In genomic region chr11:9076046-9076445, GRCh38 we compare ENCODE assay signal across 1 cellular context.
TF ChIP-seq lines count a peak whose summit lies in the region.

No MANE protein-coding gene starts in this region.

TF ChIP-seq in K562, 482 proteins besides CTCF, POLR2A, EP300 and RAD21:
- TF ChIP-seq NFE2 (IDR thresholded peaks at IDR 0.05; ENCODE audit: low read depth) (no peak), EWSR1 (IDR thresholded peaks at IDR 0.05; ENCODE audit: borderline replicate concordance, low read depth, partially characterized antibody) (no peak), MEIS2 (IDR thresholded peaks at IDR 0.05; ENCODE audit: partially characterized antibody) (no peak), ETS2 (tag; IDR thresholded peaks at IDR 0.05; ENCODE audit: borderline replicate concordance, poor library complexity, severe bottlenecking) (no peak), GATAD2A (IDR thresholded peaks at IDR 0.05) (no peak), SMAD2 (IDR thresholded peaks at IDR 0.05; ENCODE audit: low read depth, low read length) (no peak), GTF2A2 (tag; IDR thresholded peaks at IDR 0.05) (no peak)
- TF ChIP-seq, protein P1, sequence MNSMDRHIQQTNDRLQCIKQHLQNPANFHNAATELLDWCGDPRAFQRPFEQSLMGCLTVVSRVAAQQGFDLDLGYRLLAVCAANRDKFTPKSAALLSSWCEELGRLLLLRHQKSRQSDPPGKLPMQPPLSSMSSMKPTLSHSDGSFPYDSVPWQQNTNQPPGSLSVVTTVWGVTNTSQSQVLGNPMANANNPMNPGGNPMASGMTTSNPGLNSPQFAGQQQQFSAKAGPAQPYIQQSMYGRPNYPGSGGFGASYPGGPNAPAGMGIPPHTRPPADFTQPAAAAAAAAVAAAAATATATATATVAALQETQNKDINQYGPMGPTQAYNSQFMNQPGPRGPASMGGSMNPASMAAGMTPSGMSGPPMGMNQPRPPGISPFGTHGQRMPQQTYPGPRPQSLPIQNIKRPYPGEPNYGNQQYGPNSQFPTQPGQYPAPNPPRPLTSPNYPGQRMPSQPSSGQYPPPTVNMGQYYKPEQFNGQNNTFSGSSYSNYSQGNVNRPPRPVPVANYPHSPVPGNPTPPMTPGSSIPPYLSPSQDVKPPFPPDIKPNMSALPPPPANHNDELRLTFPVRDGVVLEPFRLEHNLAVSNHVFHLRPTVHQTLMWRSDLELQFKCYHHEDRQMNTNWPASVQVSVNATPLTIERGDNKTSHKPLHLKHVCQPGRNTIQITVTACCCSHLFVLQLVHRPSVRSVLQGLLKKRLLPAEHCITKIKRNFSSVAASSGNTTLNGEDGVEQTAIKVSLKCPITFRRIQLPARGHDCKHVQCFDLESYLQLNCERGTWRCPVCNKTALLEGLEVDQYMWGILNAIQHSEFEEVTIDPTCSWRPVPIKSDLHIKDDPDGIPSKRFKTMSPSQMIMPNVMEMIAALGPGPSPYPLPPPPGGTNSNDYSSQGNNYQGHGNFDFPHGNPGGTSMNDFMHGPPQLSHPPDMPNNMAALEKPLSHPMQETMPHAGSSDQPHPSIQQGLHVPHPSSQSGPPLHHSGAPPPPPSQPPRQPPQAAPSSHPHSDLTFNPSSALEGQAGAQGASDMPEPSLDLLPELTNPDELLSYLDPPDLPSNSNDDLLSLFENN (IDR thresholded peaks at IDR 0.05; ENCODE audit: low read depth in 2 of 2, low read length in 2 of 2), result no peak
- TF ChIP-seq, protein P2, sequence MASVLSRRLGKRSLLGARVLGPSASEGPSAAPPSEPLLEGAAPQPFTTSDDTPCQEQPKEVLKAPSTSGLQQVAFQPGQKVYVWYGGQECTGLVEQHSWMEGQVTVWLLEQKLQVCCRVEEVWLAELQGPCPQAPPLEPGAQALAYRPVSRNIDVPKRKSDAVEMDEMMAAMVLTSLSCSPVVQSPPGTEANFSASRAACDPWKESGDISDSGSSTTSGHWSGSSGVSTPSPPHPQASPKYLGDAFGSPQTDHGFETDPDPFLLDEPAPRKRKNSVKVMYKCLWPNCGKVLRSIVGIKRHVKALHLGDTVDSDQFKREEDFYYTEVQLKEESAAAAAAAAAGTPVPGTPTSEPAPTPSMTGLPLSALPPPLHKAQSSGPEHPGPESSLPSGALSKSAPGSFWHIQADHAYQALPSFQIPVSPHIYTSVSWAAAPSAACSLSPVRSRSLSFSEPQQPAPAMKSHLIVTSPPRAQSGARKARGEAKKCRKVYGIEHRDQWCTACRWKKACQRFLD (CRISPR knock-in tag; IDR thresholded peaks at IDR 0.05), result no peak
- TF ChIP-seq, protein P3, sequence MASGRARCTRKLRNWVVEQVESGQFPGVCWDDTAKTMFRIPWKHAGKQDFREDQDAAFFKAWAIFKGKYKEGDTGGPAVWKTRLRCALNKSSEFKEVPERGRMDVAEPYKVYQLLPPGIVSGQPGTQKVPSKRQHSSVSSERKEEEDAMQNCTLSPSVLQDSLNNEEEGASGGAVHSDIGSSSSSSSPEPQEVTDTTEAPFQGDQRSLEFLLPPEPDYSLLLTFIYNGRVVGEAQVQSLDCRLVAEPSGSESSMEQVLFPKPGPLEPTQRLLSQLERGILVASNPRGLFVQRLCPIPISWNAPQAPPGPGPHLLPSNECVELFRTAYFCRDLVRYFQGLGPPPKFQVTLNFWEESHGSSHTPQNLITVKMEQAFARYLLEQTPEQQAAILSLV (tag; IDR thresholded peaks at IDR 0.05), result no peak
